ENCODE assay signal across 1 cellular context in genomic region chr22:33302549-33302948, GRCh38.
TF ChIP-seq lines count a peak whose summit lies in the region.

No MANE protein-coding gene starts in this region.

TF ChIP-seq in WTC11, 78 proteins besides CTCF, POLR2A, EP300 and RAD21 (continued from another document):
- TF ChIP-seq, protein P1, sequence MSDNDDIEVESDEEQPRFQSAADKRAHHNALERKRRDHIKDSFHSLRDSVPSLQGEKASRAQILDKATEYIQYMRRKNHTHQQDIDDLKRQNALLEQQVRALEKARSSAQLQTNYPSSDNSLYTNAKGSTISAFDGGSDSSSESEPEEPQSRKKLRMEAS (CRISPR knock-in tag; IDR thresholded peaks at IDR 0.05) = no peak
- TF ChIP-seq JAZF1 (CRISPR knock-in tag; IDR thresholded peaks at IDR 0.05) (no peak), FOXP1 (CRISPR knock-in tag; IDR thresholded peaks at IDR 0.05; ENCODE audit: borderline replicate concordance) (no peak), ZMAT4 (CRISPR knock-in tag; IDR thresholded peaks at IDR 0.05) (no peak), ESRRA (CRISPR knock-in tag; IDR thresholded peaks at IDR 0.05; ENCODE audit: borderline replicate concordance) (no peak), CDX4 (CRISPR knock-in tag; IDR thresholded peaks at IDR 0.05; ENCODE audit: borderline replicate concordance) (no peak), OVOL2 (CRISPR knock-in tag; IDR thresholded peaks at IDR 0.05; ENCODE audit: borderline replicate concordance) (no peak), NR2C2 (CRISPR knock-in tag; IDR thresholded peaks at IDR 0.05) (no peak), ZNF317 (CRISPR knock-in tag; IDR thresholded peaks at IDR 0.05; ENCODE audit: borderline replicate concordance, low read depth) (no peak), CREB1 (CRISPR knock-in tag; IDR thresholded peaks at IDR 0.05) (no peak)
- TF ChIP-seq, protein P2, sequence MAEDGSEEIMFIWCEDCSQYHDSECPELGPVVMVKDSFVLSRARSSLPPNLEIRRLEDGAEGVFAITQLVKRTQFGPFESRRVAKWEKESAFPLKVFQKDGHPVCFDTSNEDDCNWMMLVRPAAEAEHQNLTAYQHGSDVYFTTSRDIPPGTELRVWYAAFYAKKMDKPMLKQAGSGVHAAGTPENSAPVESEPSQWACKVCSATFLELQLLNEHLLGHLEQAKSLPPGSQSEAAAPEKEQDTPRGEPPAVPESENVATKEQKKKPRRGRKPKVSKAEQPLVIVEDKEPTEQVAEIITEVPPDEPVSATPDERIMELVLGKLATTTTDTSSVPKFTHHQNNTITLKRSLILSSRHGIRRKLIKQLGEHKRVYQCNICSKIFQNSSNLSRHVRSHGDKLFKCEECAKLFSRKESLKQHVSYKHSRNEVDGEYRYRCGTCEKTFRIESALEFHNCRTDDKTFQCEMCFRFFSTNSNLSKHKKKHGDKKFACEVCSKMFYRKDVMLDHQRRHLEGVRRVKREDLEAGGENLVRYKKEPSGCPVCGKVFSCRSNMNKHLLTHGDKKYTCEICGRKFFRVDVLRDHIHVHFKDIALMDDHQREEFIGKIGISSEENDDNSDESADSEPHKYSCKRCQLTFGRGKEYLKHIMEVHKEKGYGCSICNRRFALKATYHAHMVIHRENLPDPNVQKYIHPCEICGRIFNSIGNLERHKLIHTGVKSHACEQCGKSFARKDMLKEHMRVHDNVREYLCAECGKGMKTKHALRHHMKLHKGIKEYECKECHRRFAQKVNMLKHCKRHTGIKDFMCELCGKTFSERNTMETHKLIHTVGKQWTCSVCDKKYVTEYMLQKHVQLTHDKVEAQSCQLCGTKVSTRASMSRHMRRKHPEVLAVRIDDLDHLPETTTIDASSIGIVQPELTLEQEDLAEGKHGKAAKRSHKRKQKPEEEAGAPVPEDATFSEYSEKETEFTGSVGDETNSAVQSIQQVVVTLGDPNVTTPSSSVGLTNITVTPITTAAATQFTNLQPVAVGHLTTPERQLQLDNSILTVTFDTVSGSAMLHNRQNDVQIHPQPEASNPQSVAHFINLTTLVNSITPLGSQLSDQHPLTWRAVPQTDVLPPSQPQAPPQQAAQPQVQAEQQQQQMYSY (CRISPR knock-in tag; IDR thresholded peaks at IDR 0.05) = no peak
- TF ChIP-seq, protein P3, sequence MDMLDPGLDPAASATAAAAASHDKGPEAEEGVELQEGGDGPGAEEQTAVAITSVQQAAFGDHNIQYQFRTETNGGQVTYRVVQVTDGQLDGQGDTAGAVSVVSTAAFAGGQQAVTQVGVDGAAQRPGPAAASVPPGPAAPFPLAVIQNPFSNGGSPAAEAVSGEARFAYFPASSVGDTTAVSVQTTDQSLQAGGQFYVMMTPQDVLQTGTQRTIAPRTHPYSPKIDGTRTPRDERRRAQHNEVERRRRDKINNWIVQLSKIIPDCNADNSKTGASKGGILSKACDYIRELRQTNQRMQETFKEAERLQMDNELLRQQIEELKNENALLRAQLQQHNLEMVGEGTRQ (CRISPR knock-in tag; IDR thresholded peaks at IDR 0.05) = no peak
- TF ChIP-seq, protein P4, sequence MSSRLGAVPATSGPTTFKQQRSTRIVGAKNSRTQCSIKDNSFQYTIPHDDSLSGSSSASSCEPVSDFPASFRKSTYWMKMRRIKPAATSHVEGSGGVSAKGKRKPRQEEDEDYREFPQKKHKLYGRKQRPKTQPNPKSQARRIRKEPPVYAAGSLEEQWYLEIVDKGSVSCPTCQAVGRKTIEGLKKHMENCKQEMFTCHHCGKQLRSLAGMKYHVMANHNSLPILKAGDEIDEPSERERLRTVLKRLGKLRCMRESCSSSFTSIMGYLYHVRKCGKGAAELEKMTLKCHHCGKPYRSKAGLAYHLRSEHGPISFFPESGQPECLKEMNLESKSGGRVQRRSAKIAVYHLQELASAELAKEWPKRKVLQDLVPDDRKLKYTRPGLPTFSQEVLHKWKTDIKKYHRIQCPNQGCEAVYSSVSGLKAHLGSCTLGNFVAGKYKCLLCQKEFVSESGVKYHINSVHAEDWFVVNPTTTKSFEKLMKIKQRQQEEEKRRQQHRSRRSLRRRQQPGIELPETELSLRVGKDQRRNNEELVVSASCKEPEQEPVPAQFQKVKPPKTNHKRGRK (CRISPR knock-in tag; IDR thresholded peaks at IDR 0.05; ENCODE audit: borderline replicate concordance) = no peak
